ENCODE assay signal across 9 cellular contexts in the genomic region with DNA sequence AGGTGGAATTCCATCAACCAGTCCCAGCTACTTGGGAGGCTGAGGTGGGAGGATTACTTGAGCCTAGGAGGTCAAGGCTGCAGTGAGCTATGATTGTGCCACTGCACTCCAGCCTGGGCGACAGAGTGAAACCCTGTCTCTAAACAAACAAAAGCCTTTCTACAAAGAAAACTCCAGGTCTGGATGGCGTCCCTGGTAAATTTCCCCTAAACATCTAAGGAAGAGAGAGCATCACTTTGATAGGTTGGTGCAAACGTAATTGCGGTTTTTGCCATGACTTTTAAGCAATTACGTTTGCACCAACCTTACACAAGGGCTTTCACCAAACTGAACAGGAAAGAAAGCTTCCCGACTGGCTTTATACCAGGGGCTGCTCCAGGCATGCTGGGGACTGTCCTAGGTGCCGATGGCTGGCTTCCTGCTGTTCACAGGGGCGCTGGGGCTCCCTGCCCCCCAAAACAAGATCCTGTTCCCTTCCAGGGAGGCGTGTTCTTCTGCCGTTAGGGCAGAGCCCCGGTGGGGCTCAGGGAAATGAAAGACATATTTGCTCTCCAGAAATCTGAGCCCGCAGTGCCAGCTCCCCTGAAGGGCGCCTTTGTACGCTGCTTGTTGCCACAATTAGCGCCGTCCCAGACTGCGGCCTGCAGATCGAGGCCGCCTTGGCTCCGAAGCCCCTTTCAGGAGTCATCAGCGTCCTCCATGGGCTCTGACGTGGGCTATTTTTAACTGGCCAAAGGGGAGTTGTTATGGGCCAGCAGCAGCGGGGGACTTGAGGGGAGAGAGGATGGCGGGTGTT. TPM values are rescaled to one million over a fixed set of nuclear protein-coding genes. Genes with fewer than 3 reads are reported as not detected.
DNase-seq lines count a peak whose midpoint lies in the region; ATAC-seq, FAIRE-seq and TF ChIP-seq lines count a peak whose summit lies in the region.
"Had no signal": no experiment of that assay in that cellular context is flagged by ENCODE, and none has a peak within 500 bp of the region (broad histone marks: within the 10 kb centered on the region; RNA-seq: fewer than 3 reads in every experiment).

No MANE protein-coding gene starts in this region.

- no peaks in the 10 kb centered on the region for H3K36me3 ChIP-seq in adipocyte (ENCODE audit: control insufficient read depth, insufficient read depth, low read length, severe bottlenecking)
- no peaks in the 10 kb centered on the region for H3K36me3 ChIP-seq in keratinocyte (ENCODE audit: control insufficient read depth in 2 of 2, extremely low read depth in 1 of 2, insufficient read depth in 2 of 2, low read length in 2 of 2)
- H3K36me3 ChIP-seq in subcutaneous abdominal adipose tissue (ENCODE audit: control insufficient read depth in 5 of 5, insufficient read depth in 5 of 5, low read length in 5 of 5), result no peaks in the 10 kb centered on the region

- H2AFZ ChIP-seq in keratinocyte (ENCODE audit: control insufficient read depth, low read length), result peak overlapping the region; percentile 31

- dilution Hi-C loops in keratinocyte (cut with MboI; ENCODE audit: extremely low pct_ligation_motif_present, low sequenced_read_pairs), result no loop called here

- H3K4me1 ChIP-seq in adipocyte (ENCODE audit: control insufficient read depth, insufficient read depth, low read length) (peaks cover 14% of the 10 kb centered on the region), keratinocyte (ENCODE audit: control insufficient read depth, extremely low read depth, insufficient read depth, low read length) (no peaks in the 10 kb centered on the region), subcutaneous abdominal adipose tissue (ENCODE audit: control insufficient read depth in 5 of 5, insufficient read depth in 5 of 5, low read length in 5 of 5) (peaks cover 0 to 65% (median 38%) of the 10 kb centered on the region in 5 donors)

- H3K4me2 ChIP-seq in keratinocyte (ENCODE audit: control insufficient read depth, extremely low read depth, insufficient read depth, low read depth, low read length), result peak overlapping the region; percentile 55

- TF ChIP-seq CTCF in keratinocyte (optimal IDR thresholded peaks at IDR 0.05 in 1 of 3, IDR thresholded peaks at IDR 0.05 in 1 of 3, conservative IDR thresholded peaks at IDR 0.05 in 1 of 3; ENCODE audit: extremely low read depth in 1 of 3, insufficient read depth in 2 of 3, low read length in 3 of 3), result no peak
- no peak for TF ChIP-seq CTCF in RWPE1 (conservative IDR thresholded peaks at IDR 0.05; ENCODE audit: low read depth)

- no peaks in the 10 kb centered on the region for H3K9me1 ChIP-seq in keratinocyte (ENCODE audit: control insufficient read depth, extremely low read depth, insufficient read depth, low read length)

- no peak for FAIRE-seq in keratinocyte (lab: Jason Lieb, UNC)

- ATAC-seq in HG03280 (IDR thresholded peaks at IDR 0.05; ENCODE audit: unreplicated experiment), result no peak
- ATAC-seq in HG03159 (IDR thresholded peaks at IDR 0.05; ENCODE audit: unreplicated experiment), result no peak

- H3K27me3 ChIP-seq in adipocyte (replicated peaks; ENCODE audit: control insufficient read depth, insufficient read depth, low read length) (peaks cover 18% of the 10 kb centered on the region), keratinocyte (ENCODE audit: control insufficient read depth, extremely low read depth, insufficient read depth, low read length) (peaks cover 44% of the 10 kb centered on the region), subcutaneous abdominal adipose tissue (ENCODE audit: control insufficient read depth in 5 of 5, insufficient read depth in 4 of 5, low read length in 5 of 5) (no peaks in the 10 kb centered on the region)

- POLR2A ChIA-PET in RWPE1 (lab: Yijun Ruan, JAX; ENCODE audit: low non-redundant PET), result no interaction called here

- H4K20me1 ChIP-seq in keratinocyte (ENCODE audit: control insufficient read depth, extremely low read depth, insufficient read depth, low read length), result no peaks in the 10 kb centered on the region

- H3K4me3 ChIP-seq in adipocyte (ENCODE audit: low read length), result no peak overlapping the region
- no peak overlapping the region for H3K4me3 ChIP-seq in keratinocyte (ENCODE audit: control insufficient read depth in 2 of 3, extremely low read depth in 1 of 3, insufficient read depth in 2 of 3, low read depth in 1 of 3, low read length in 3 of 3)
- peak overlapping the region in 2 of 5 donors; percentile 4 to 17 for H3K4me3 ChIP-seq in subcutaneous abdominal adipose tissue (ENCODE audit: low read depth in 1 of 5, low read length in 5 of 5)

- no peak overlapping the region for H3K9ac ChIP-seq in adipocyte (ENCODE audit: low read length)
- no peak overlapping the region for H3K9ac ChIP-seq in keratinocyte (ENCODE audit: control insufficient read depth, extremely low read depth, insufficient read depth, low read length)
- peak overlapping the region in 2 of 5 donors; percentile 21 to 43 for H3K9ac ChIP-seq in subcutaneous abdominal adipose tissue (ENCODE audit: low read length in 5 of 5)

- DNase-seq in NCI-H1417 (lab: John Stamatoyannopoulos, UW), result peak; percentile 19 to 65 (median 42)
- no peak for DNase-seq in NCI-H1417 treated with DMSO at 0.1 percent for 48 hours (lab: John Stamatoyannopoulos, UW)
- DNase-seq in adipocyte (ENCODE audit: low read depth), result peak; percentile 5
- DNase-seq in keratinocyte (ENCODE audit: low read depth, low spot score), result no peak
- DNase-seq in RWPE1 (ENCODE audit: low spot score), result no peak
- DNase-seq: stimulated activated CD4-positive, alpha-beta T cell treated with anti-CD3 and anti-CD28 coated beads, Interleukin-4, amount 100 ng/mL, for 1 hour had no signal

- H3K27ac ChIP-seq in keratinocyte (ENCODE audit: control insufficient read depth, insufficient read depth, low read length), result no peak overlapping the region
- peak overlapping the region; percentile 90 for H3K27ac ChIP-seq in subcutaneous abdominal adipose tissue (ENCODE audit: low read depth, low read length)
- H3K27ac ChIP-seq in RWPE1, result no peak overlapping the region

- CTCF ChIA-PET in RWPE1 (lab: Yijun Ruan, JAX), result no interaction called here

- H3K9me3 ChIP-seq in adipocyte (ENCODE audit: control insufficient read depth, low read length) (no peaks in the 10 kb centered on the region), keratinocyte (ENCODE audit: control insufficient read depth, low read depth, low read length) (no peaks in the 10 kb centered on the region), subcutaneous abdominal adipose tissue (ENCODE audit: control insufficient read depth in 5 of 5, low read length in 5 of 5) (peaks cover 0 to 3% (median 0%) of the 10 kb centered on the region in 5 donors)

- no peaks in the 10 kb centered on the region for H3K79me2 ChIP-seq in keratinocyte (ENCODE audit: control insufficient read depth, insufficient read depth, low read length)

RNA-seq across cellular contexts. Expression of a gene that starts 38.7 kb away (rescaled TPM):
- 0.09 TPM in 1 of 3 replicates, not detected in the others for polyA plus RNA-seq in keratinocyte
- polyA plus RNA-seq in keratinocyte (2011; ENCODE audit: low read depth), result 0.30 TPM
- polyA plus RNA-seq in keratinocyte (2011; cell fraction: cytosol; rRNA removed), result 0.06 and 0.08 TPM in 2 replicates
- polyA plus RNA-seq in keratinocyte (2011; cell fraction: nucleus; rRNA removed), result 0.10 and 0.13 TPM in 2 replicates
- 0.17 and 0.30 TPM in 2 replicates for polyA plus RNA-seq in keratinocyte (2012; ENCODE audit: low replicate concordance)
- 0.23 TPM in 1 of 3 replicates, not detected in the others for polyA minus RNA-seq in keratinocyte
- polyA minus RNA-seq in keratinocyte (2011; cell fraction: cytosol; rRNA and poly(A)+ RNA removed), result not detected
- polyA minus RNA-seq in keratinocyte (2011; cell fraction: nucleus; rRNA and poly(A)+ RNA removed), result 0.32 TPM in 1 of 2 replicates, not detected in the other

Comparison
In these comparisons a context has a peak if more than half of its experiments do, and no peak if none do; other contexts are left out.
1. DNase-seq: peak in NCI-H1417 (3 of 3) and adipocyte (single experiment); none in NCI-H1417 treated with DMSO at 0.1 percent for 48 hours (single experiment), keratinocyte (single experiment) and RWPE1 (single experiment).